Comparison of ENCODE assay signal across 7 cellular contexts in the genomic region with DNA sequence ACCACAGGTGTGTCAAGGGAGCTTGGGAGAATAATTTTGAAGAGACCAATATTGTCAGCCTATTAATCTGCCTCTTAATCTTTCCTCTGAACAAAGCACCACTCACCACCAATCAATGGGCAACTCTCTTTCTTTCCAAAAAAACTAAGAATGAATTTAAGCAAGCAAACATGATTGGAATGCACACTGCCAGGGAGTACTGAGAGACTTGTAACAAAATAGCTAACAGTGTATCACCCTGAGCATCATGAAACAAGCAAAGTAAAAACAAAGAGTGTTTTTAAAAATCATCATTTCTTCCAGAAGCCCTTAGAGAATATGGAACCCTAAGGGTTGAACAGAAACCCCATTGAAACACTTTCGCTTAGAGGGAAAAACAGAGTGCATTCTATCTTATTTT.
"Had no signal": no experiment of that assay in that cellular context is flagged by ENCODE, and none has a peak within 500 bp of the region (broad histone marks: within the 10 kb centered on the region; RNA-seq: fewer than 3 reads in every experiment).

No MANE protein-coding gene starts in this region.

- H3K4me3 ChIP-seq: body of pancreas, lower lobe of right lung, ovary, right lobe of liver, stomach, testis, upper lobe of right lung had no signal

- H3K4me1 ChIP-seq: body of pancreas, lower lobe of right lung, right lobe of liver, stomach, upper lobe of right lung had no signal

- H3K27me3 ChIP-seq: ovary, right lobe of liver, testis, upper lobe of right lung had no signal

- H3K9me3 ChIP-seq: body of pancreas, lower lobe of right lung, ovary, right lobe of liver, stomach, testis, upper lobe of right lung had no signal

- H3K36me3 ChIP-seq: lower lobe of right lung, ovary, right lobe of liver, stomach, upper lobe of right lung had no signal

- DNase-seq: lower lobe of right lung, upper lobe of right lung had no signal
